Comparison of ENCODE assay signal across 29 cellular contexts in genomic region chr11:88098289-88098688, GRCh38.
DNase-seq lines count a peak whose midpoint lies in the region; ATAC-seq, FAIRE-seq and TF ChIP-seq lines count a peak whose summit lies in the region.
"Had no signal": no experiment of that assay in that cellular context is flagged by ENCODE, and none has a peak within 500 bp of the region (broad histone marks: within the 10 kb centered on the region; RNA-seq: fewer than 3 reads in every experiment).

No MANE protein-coding gene starts in this region.

- H3K9me3 Mint-ChIP-seq in mesothelial cell of epicardium: no peaks in the 10 kb centered on the region
- H3K9me3 Mint-ChIP-seq: CD14-positive monocyte; CD8-positive, alpha-beta memory T cell; H9 had no signal

- H3K4me1 ChIP-seq in kidney (ENCODE audit: control insufficient read depth in 1 of 2, insufficient read depth in 1 of 2, low read depth in 1 of 2, low read length in 2 of 2) (no peaks in the 10 kb centered on the region), prostate gland (replicated peaks) (no peaks in the 10 kb centered on the region)
- H3K4me1 ChIP-seq: BE2C had no signal

- H3K4me3 Mint-ChIP-seq in mesothelial cell of epicardium: no peak overlapping the region
- H3K4me3 Mint-ChIP-seq: CD14-positive monocyte; CD8-positive, alpha-beta memory T cell; H9 had no signal

- TF ChIP-seq CTCF in mesothelial cell of epicardium (IDR thresholded peaks at IDR 0.05; ENCODE audit: unreplicated experiment): no peak
- TF ChIP-seq CTCF in kidney (IDR thresholded peaks at IDR 0.05; ENCODE audit: borderline replicate concordance, extremely low read depth, insufficient read depth): no peak
- TF ChIP-seq CTCF in prostate gland (IDR thresholded peaks at IDR 0.05): no peak

- no peaks in the 10 kb centered on the region for H3K36me3 Mint-ChIP-seq in mesothelial cell of epicardium
- H3K36me3 Mint-ChIP-seq: CD14-positive monocyte; CD8-positive, alpha-beta memory T cell had no signal

- peak overlapping the region; percentile 7 for H3K27ac Mint-ChIP-seq in mesothelial cell of epicardium
- H3K27ac Mint-ChIP-seq: CD14-positive monocyte; CD8-positive, alpha-beta memory T cell; H9 had no signal

- H3K4me3 ChIP-seq in kidney (ENCODE audit: low read length in 2 of 2) (no peak overlapping the region), prostate gland (no peak overlapping the region)
- H3K4me3 ChIP-seq: GM23248, K562, MG63 had no signal

- FAIRE-seq in kidney (lab: Jason Lieb, UNC) (no peak), H54 (lab: Jason Lieb, UNC) (no peak)
- FAIRE-seq: GM18507, HTR-8/SVneo, K562 had no signal

- no peaks in the 10 kb centered on the region for H3K36me3 ChIP-seq in kidney (ENCODE audit: control insufficient read depth in 1 of 2, insufficient read depth in 2 of 2, low read length in 2 of 2)
- H3K36me3 ChIP-seq in prostate gland: no peaks in the 10 kb centered on the region
- H3K36me3 ChIP-seq: BE2C, MG63 had no signal

- no peak for ATAC-seq in GM18907 (IDR thresholded peaks at IDR 0.05; ENCODE audit: unreplicated experiment)
- ATAC-seq: K562, Panc1 had no signal

- no peaks in the 10 kb centered on the region for H3K27me3 Mint-ChIP-seq in mesothelial cell of epicardium (ENCODE audit: low read depth)

- TF ChIP-seq POLR2A in prostate gland (IDR thresholded peaks at IDR 0.05) (no peak), H54 (IDR thresholded peaks at IDR 0.05; ENCODE audit: low read depth, low read length) (no peak)

- H3K9me3 ChIP-seq in kidney (ENCODE audit: control insufficient read depth in 1 of 2, low read length in 2 of 2) (no peaks in the 10 kb centered on the region), prostate gland (no peaks in the 10 kb centered on the region)
- H3K9me3 ChIP-seq: BE2C, MG63 had no signal

- DNase-seq in EH (ENCODE audit: low read depth): peak; percentile 27
- DNase-seq in amniotic epithelial cell (ENCODE audit: low read depth): peak; percentile 46
- peak; percentile 7 for DNase-seq in fibroblast of peridontal ligament (ENCODE audit: extremely low read depth)
- DNase-seq in mesothelial cell of epicardium (ENCODE audit: low spot score in 2 of 2, unreplicated experiment in 2 of 2): no peak
- no peak for DNase-seq in kidney
- DNase-seq in prostate gland (ENCODE audit: low spot score): no peak
- DNase-seq in H54 (ENCODE audit: insufficient read length, low spot score): no peak
- DNase-seq: 8988T; ACHN; BE2C; CD8-positive, alpha-beta memory T cell; DMS 273 treated with DMSO at 0.1 percent for 48 hours; DMS79; GM23248; H9; Kasumi-1; MG63; NCI-H2029; NCI-H2227 treated with DMSO at 0.1 percent for 48 hours; NCI-H510A; NCI-H69; SHP77 treated with DMSO at 0.1 percent for 48 hours had no signal

- H3K4me1 Mint-ChIP-seq in mesothelial cell of epicardium: peaks cover 39% of the 10 kb centered on the region
- H3K4me1 Mint-ChIP-seq: CD8-positive, alpha-beta memory T cell had no signal

- H3K27me3 ChIP-seq in prostate gland (replicated peaks; ENCODE audit: insufficient read depth): no peaks in the 10 kb centered on the region
- H3K27me3 ChIP-seq: BE2C, MG63 had no signal

- H3K9ac ChIP-seq in kidney (ENCODE audit: low read length in 2 of 2): no peak overlapping the region
- H3K9ac ChIP-seq: GM23248 had no signal

- intact Hi-C loops in kidney (cut with DNase I) (no loop called here), prostate gland (cut with DNase I) (no loop called here)

- H3K27ac ChIP-seq in kidney (ENCODE audit: low read depth in 2 of 2, low read length in 2 of 2) (no peak overlapping the region), prostate gland (no peak overlapping the region)
- H3K27ac ChIP-seq: GM23248, RWPE1 had no signal

Comparison
In these comparisons a context has a peak if more than half of its experiments do, and no peak if none do; other contexts are left out.
1. DNase-seq: peak in EH (single experiment), amniotic epithelial cell (single experiment) and fibroblast of peridontal ligament (single experiment); none in mesothelial cell of epicardium (0 of 2), kidney (single experiment), prostate gland (single experiment) and H54 (single experiment).